1 cellular context compared by ENCODE assay signal in the genomic region with DNA sequence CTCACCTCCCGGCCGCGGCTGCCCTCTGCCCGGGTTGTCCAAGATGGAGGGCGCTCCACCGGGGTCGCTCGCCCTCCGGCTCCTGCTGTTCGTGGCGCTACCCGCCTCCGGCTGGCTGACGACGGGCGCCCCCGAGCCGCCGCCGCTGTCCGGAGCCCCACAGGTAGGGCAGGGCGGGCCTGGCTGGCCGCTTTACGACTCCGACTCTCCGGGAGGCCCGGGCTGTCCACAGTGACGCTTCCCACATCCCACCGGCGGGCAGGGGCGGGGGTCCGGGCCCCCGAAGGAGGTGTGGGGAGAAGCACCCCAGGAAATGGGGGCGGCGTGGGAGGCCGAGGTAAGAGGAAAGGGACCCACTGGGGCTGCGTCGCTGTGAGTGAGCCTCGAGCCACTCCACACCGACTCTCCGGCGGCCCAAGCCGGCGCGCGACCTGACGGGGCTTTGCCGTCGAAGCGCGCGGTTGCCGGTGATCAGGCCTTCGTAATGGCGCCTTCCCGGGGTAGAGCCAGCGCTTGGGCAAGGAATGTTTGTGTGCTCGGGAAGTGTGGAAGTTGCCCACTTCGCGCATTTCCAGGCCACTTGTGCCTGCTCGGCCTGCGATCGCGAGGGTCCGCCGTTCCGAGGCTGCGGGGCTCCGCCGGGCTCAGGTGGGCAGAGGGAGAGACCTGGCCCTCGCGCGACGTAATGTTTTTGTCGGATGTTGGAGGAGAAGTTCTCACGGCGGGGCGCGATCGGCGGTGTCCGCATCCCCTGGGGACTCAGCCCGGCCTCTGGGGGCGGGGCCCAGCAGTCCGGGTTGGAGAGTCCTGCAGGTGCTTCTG.
A peak's percentile ranks its signal among the peaks of the same experiment; 100 is the strongest.
TF ChIP-seq lines count a peak whose summit lies in the region.

A gene with protein sequence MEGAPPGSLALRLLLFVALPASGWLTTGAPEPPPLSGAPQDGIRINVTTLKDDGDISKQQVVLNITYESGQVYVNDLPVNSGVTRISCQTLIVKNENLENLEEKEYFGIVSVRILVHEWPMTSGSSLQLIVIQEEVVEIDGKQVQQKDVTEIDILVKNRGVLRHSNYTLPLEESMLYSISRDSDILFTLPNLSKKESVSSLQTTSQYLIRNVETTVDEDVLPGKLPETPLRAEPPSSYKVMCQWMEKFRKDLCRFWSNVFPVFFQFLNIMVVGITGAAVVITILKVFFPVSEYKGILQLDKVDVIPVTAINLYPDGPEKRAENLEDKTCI (plus strand): TSS at position 4 of the 822 bp plus-strand sequence. CDS start 40 bp downstream, at position 44.

TF ChIP-seq in HepG2, 621 proteins besides CTCF, POLR2A, EP300 and RAD21 (continued from another document and continues in another):
- TF ChIP-seq ZNF235 (CRISPR knock-in tag; IDR thresholded peaks at IDR 0.05; ENCODE audit: borderline replicate concordance), result no peak
- TF ChIP-seq GZF1 (CRISPR knock-in tag; IDR thresholded peaks at IDR 0.05), result 0 out of 2 replicates have a peak, but pooled peaks have one; percentile 39
- TF ChIP-seq SRSF1 (optimal IDR thresholded peaks at IDR 0.05; ENCODE audit: low read depth, low read length), result peak; percentile 94
- TF ChIP-seq ZSCAN20 (CRISPR knock-in tag; IDR thresholded peaks at IDR 0.05; ENCODE audit: borderline replicate concordance), result no peak
- no peak for TF ChIP-seq ZNF839 (CRISPR knock-in tag; IDR thresholded peaks at IDR 0.05; ENCODE audit: borderline replicate concordance)
- no peak for TF ChIP-seq ZKSCAN1 (IDR thresholded peaks at IDR 0.05; ENCODE audit: low read length)
- TF ChIP-seq ZNF343 (CRISPR knock-in tag; IDR thresholded peaks at IDR 0.05), result peak; percentile 54; the same call in 1 of the 2 replicates
- TF ChIP-seq, protein P1, sequence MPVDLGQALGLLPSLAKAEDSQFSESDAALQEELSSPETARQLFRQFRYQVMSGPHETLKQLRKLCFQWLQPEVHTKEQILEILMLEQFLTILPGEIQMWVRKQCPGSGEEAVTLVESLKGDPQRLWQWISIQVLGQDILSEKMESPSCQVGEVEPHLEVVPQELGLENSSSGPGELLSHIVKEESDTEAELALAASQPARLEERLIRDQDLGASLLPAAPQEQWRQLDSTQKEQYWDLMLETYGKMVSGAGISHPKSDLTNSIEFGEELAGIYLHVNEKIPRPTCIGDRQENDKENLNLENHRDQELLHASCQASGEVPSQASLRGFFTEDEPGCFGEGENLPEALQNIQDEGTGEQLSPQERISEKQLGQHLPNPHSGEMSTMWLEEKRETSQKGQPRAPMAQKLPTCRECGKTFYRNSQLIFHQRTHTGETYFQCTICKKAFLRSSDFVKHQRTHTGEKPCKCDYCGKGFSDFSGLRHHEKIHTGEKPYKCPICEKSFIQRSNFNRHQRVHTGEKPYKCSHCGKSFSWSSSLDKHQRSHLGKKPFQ (CRISPR knock-in tag; IDR thresholded peaks at IDR 0.05; ENCODE audit: insufficient replicate concordance), result peak; percentile 67
- peak; percentile 68 for TF ChIP-seq KMT2A (CRISPR knock-in tag; IDR thresholded peaks at IDR 0.05)
- TF ChIP-seq, protein P2, sequence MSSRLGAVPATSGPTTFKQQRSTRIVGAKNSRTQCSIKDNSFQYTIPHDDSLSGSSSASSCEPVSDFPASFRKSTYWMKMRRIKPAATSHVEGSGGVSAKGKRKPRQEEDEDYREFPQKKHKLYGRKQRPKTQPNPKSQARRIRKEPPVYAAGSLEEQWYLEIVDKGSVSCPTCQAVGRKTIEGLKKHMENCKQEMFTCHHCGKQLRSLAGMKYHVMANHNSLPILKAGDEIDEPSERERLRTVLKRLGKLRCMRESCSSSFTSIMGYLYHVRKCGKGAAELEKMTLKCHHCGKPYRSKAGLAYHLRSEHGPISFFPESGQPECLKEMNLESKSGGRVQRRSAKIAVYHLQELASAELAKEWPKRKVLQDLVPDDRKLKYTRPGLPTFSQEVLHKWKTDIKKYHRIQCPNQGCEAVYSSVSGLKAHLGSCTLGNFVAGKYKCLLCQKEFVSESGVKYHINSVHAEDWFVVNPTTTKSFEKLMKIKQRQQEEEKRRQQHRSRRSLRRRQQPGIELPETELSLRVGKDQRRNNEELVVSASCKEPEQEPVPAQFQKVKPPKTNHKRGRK (CRISPR knock-in tag; IDR thresholded peaks at IDR 0.05), result no peak
- TF ChIP-seq ZBTB38 (CRISPR knock-in tag; IDR thresholded peaks at IDR 0.05), result no peak
- no peak for TF ChIP-seq CREM (IDR thresholded peaks at IDR 0.05)
- peak; percentile 4; the same call in 1 of the 2 replicates for TF ChIP-seq CREM (CRISPR knock-in tag; IDR thresholded peaks at IDR 0.05)
- TF ChIP-seq ZNF7 (CRISPR knock-in tag; IDR thresholded peaks at IDR 0.05), result no peak
- peak; percentile 31; the same call in 1 of the 2 replicates for TF ChIP-seq SIN3B (IDR thresholded peaks at IDR 0.05; ENCODE audit: low read length)
- TF ChIP-seq HNF4G (IDR thresholded peaks at IDR 0.05; ENCODE audit: borderline replicate concordance, low read depth, low read length), result no peak
- TF ChIP-seq HNF4G (CRISPR knock-in tag; IDR thresholded peaks at IDR 0.05; ENCODE audit: borderline replicate concordance, low read depth), result peak; percentile 43; the same call in 1 of the 2 replicates
- TF ChIP-seq ZNF143 (CRISPR knock-in tag; IDR thresholded peaks at IDR 0.05), result no peak
- 0 out of 2 replicates have a peak, but pooled peaks have one; percentile 26 for TF ChIP-seq ZSCAN21 (CRISPR knock-in tag; IDR thresholded peaks at IDR 0.05; ENCODE audit: borderline replicate concordance)
- no peak for TF ChIP-seq XBP1 (CRISPR knock-in tag; IDR thresholded peaks at IDR 0.05)
- TF ChIP-seq ASH2L (IDR thresholded peaks at IDR 0.05; ENCODE audit: insufficient read length, low read depth, low read length), result peak; percentile 91
- peak; percentile 34 for TF ChIP-seq THAP11 (CRISPR knock-in tag; IDR thresholded peaks at IDR 0.05)
- TF ChIP-seq ZNF101 (CRISPR knock-in tag; IDR thresholded peaks at IDR 0.05; ENCODE audit: borderline replicate concordance, low read depth), result 0 out of 2 replicates have a peak, but pooled peaks have one; percentile 48
- TF ChIP-seq ZNF33A (CRISPR knock-in tag; IDR thresholded peaks at IDR 0.05; ENCODE audit: borderline replicate concordance), result no peak
- TF ChIP-seq ZNF772 (CRISPR knock-in tag; IDR thresholded peaks at IDR 0.05), result peak; percentile 48
- TF ChIP-seq, protein P3, sequence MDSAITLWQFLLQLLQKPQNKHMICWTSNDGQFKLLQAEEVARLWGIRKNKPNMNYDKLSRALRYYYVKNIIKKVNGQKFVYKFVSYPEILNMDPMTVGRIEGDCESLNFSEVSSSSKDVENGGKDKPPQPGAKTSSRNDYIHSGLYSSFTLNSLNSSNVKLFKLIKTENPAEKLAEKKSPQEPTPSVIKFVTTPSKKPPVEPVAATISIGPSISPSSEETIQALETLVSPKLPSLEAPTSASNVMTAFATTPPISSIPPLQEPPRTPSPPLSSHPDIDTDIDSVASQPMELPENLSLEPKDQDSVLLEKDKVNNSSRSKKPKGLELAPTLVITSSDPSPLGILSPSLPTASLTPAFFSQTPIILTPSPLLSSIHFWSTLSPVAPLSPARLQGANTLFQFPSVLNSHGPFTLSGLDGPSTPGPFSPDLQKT (CRISPR knock-in tag; IDR thresholded peaks at IDR 0.05; ENCODE audit: borderline replicate concordance), result no peak
- no peak for TF ChIP-seq NFIB (CRISPR knock-in tag; IDR thresholded peaks at IDR 0.05; ENCODE audit: borderline replicate concordance)
- peak; percentile 70; the same call in 1 of the 2 replicates for TF ChIP-seq GABPB1 (CRISPR knock-in tag; IDR thresholded peaks at IDR 0.05)
- no peak for TF ChIP-seq ATRX (CRISPR knock-in tag; IDR thresholded peaks at IDR 0.05; ENCODE audit: borderline replicate concordance)
- TF ChIP-seq PCBP2 (optimal IDR thresholded peaks at IDR 0.05; ENCODE audit: low read depth, low read length, poor library complexity, severe bottlenecking), result no peak
- TF ChIP-seq ZNF335 (CRISPR knock-in tag; IDR thresholded peaks at IDR 0.05), result peak; percentile 19; the same call in 1 of the 2 replicates
- TF ChIP-seq FOSL1 (CRISPR knock-in tag; IDR thresholded peaks at IDR 0.05; ENCODE audit: borderline replicate concordance), result no peak
- no peak for TF ChIP-seq RFX3 (CRISPR knock-in tag; IDR thresholded peaks at IDR 0.05)
- TF ChIP-seq KLF11 (CRISPR knock-in tag; IDR thresholded peaks at IDR 0.05), result no peak
- TF ChIP-seq SP5 (CRISPR knock-in tag; IDR thresholded peaks at IDR 0.05; ENCODE audit: borderline replicate concordance, low read depth), result no peak
- TF ChIP-seq ZNF619 (CRISPR knock-in tag; IDR thresholded peaks at IDR 0.05), result 0 out of 2 replicates have a peak, but pooled peaks have one; percentile 22
- TF ChIP-seq MBD4 (IDR thresholded peaks at IDR 0.05; ENCODE audit: borderline replicate concordance, low read length), result no peak
- no peak for TF ChIP-seq ATF7 (IDR thresholded peaks at IDR 0.05)
- 0 out of 2 replicates have a peak, but pooled peaks have one; percentile 27 for TF ChIP-seq ATF7 (CRISPR knock-in tag; IDR thresholded peaks at IDR 0.05)
- 0 out of 2 replicates have a peak, but pooled peaks have one; percentile 38 for TF ChIP-seq CHCHD3 (CRISPR knock-in tag; IDR thresholded peaks at IDR 0.05)
- TF ChIP-seq, protein P4, sequence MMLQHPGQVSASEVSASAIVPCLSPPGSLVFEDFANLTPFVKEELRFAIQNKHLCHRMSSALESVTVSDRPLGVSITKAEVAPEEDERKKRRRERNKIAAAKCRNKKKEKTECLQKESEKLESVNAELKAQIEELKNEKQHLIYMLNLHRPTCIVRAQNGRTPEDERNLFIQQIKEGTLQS (CRISPR knock-in tag; IDR thresholded peaks at IDR 0.05), result peak; percentile 26; the same call in 1 of the 2 replicates
- 0 out of 2 replicates have a peak, but pooled peaks have one; percentile 23 for TF ChIP-seq HNRNPL (IDR thresholded peaks at IDR 0.05; ENCODE audit: low read depth, low read length)
- 0 out of 2 replicates have a peak, but pooled peaks have one; percentile 18 for TF ChIP-seq ATAD3A (CRISPR knock-in tag; IDR thresholded peaks at IDR 0.05)
- no peak for TF ChIP-seq NFE2 (CRISPR knock-in tag; IDR thresholded peaks at IDR 0.05)
- TF ChIP-seq ZNF383 (CRISPR knock-in tag; IDR thresholded peaks at IDR 0.05; ENCODE audit: borderline replicate concordance), result peak; percentile 22
- TF ChIP-seq, protein P5, sequence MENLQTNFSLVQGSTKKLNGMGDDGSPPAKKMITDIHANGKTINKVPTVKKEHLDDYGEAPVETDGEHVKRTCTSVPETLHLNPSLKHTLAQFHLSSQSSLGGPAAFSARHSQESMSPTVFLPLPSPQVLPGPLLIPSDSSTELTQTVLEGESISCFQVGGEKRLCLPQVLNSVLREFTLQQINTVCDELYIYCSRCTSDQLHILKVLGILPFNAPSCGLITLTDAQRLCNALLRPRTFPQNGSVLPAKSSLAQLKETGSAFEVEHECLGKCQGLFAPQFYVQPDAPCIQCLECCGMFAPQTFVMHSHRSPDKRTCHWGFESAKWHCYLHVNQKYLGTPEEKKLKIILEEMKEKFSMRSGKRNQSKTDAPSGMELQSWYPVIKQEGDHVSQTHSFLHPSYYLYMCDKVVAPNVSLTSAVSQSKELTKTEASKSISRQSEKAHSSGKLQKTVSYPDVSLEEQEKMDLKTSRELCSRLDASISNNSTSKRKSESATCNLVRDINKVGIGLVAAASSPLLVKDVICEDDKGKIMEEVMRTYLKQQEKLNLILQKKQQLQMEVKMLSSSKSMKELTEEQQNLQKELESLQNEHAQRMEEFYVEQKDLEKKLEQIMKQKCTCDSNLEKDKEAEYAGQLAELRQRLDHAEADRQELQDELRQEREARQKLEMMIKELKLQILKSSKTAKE (CRISPR knock-in tag; IDR thresholded peaks at IDR 0.05; ENCODE audit: borderline replicate concordance), result no peak
- no peak for TF ChIP-seq ELF4 (CRISPR knock-in tag; IDR thresholded peaks at IDR 0.05; ENCODE audit: borderline replicate concordance)
- TF ChIP-seq ZNF549 (CRISPR knock-in tag; IDR thresholded peaks at IDR 0.05), result no peak
- no peak for TF ChIP-seq NKX3-1 (CRISPR knock-in tag; IDR thresholded peaks at IDR 0.05)
- no peak for TF ChIP-seq CBX1 (IDR thresholded peaks at IDR 0.05; ENCODE audit: low read depth)
- TF ChIP-seq ZFP1 (CRISPR knock-in tag; IDR thresholded peaks at IDR 0.05), result 0 out of 2 replicates have a peak, but pooled peaks have one; percentile 7
- TF ChIP-seq, protein P6, sequence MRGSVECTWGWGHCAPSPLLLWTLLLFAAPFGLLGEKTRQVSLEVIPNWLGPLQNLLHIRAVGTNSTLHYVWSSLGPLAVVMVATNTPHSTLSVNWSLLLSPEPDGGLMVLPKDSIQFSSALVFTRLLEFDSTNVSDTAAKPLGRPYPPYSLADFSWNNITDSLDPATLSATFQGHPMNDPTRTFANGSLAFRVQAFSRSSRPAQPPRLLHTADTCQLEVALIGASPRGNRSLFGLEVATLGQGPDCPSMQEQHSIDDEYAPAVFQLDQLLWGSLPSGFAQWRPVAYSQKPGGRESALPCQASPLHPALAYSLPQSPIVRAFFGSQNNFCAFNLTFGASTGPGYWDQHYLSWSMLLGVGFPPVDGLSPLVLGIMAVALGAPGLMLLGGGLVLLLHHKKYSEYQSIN (CRISPR knock-in tag; IDR thresholded peaks at IDR 0.05; ENCODE audit: borderline replicate concordance), result no peak
